In genomic region chr9:113463418-113464285, GRCh38 we compare ENCODE assay signal across 9 cellular contexts. TPM values are rescaled to one million over a fixed set of nuclear protein-coding genes. Genes with fewer than 3 reads are reported as not detected.
DNase-seq lines count a peak whose midpoint lies in the region; ATAC-seq and TF ChIP-seq lines count a peak whose summit lies in the region.
"Had no signal": no experiment of that assay in that cellular context is flagged by ENCODE, and none has a peak within 500 bp of the region (broad histone marks: within the 10 kb centered on the region; RNA-seq: fewer than 3 reads in every experiment).

Gene RGS3 (plus strand): TSS chr9:113463727. CDS start chr9:113463803, 76 bp downstream.

- no peak within 1 kb of the TSS for H3K4me3 ChIP-seq in OCI-LY7 (ENCODE audit: low read depth, low read length, poor library complexity, severe bottlenecking)
- peak within 1 kb of the TSS; percentile 22 to 62 for H3K4me3 ChIP-seq in aorta (ENCODE audit: low read length in 2 of 2)
- H3K4me3 ChIP-seq: BLaER1 treated with 17β-estradiol and CSF1 and Interleukin-3, amounts not matched to agents 10 nM and 100 nM had no signal

- H4K20me1 ChIP-seq in OCI-LY7 (ENCODE audit: insufficient read depth, low read length), result no peaks in the 10 kb centered on the region
- H4K20me1 ChIP-seq: BLaER1 treated with 17β-estradiol and CSF1 and Interleukin-3, amounts not matched to agents 10 nM and 100 nM had no signal

- DNase-seq in activated CD8-positive, alpha-beta memory T cell treated with anti-CD3 and anti-CD28 coated beads for 24 hours, result peak; percentile 54
- no peak for DNase-seq in activated CD8-positive, alpha-beta memory T cell treated with anti-CD3 and anti-CD28 coated beads, Interleukin-2, amount 50 U/mL, for 48 hours
- DNase-seq in OCI-LY7 (ENCODE audit: low spot score), result no peak
- peak; percentile 22 for DNase-seq in midbrain (lab: John Stamatoyannopoulos, UW)
- peak; percentile 62 to 91 for DNase-seq in aorta
- no peak for DNase-seq in GM20000 (ENCODE audit: low spot score)

- TF ChIP-seq CTCF in OCI-LY7 (conservative IDR thresholded peaks at IDR 0.05; ENCODE audit: low read length) (no peak), GM20000 (IDR thresholded peaks at IDR 0.05; ENCODE audit: extremely low read depth, missing control alignments) (no peak)

- no peak within 1 kb of the TSS for H3K4me2 ChIP-seq in OCI-LY7 (ENCODE audit: low read length)

- no TSS peak for BruUV-seq in OCI-LY7 (replicated peaks; lab: Mats Ljungman, UMichigan)

- no peaks in the 10 kb centered on the region for H3K27me3 ChIP-seq in aorta (ENCODE audit: control insufficient read depth in 1 of 2, insufficient read depth in 2 of 2, low read length in 1 of 2)
- H3K27me3 ChIP-seq: BLaER1 treated with 17β-estradiol and CSF1 and Interleukin-3, amounts not matched to agents 10 nM and 100 nM had no signal

- H3K9me3 ChIP-seq in OCI-LY7 (ENCODE audit: low read length), result peaks cover 10% of the 10 kb centered on the region; the same call in 1 of the 2 replicates
- no peaks in the 10 kb centered on the region for H3K9me3 ChIP-seq in aorta (ENCODE audit: control insufficient read depth, low read length)

- H3K27ac ChIP-seq in OCI-LY7 (ENCODE audit: low read depth, low read length, poor library complexity, severe bottlenecking) (no peak within 1 kb of the TSS), aorta (ENCODE audit: low read depth in 1 of 2, low read length in 2 of 2) (peak within 1 kb of the TSS; percentile 69 to 73)
- H3K27ac ChIP-seq: BLaER1 treated with 17β-estradiol and CSF1 and Interleukin-3, amounts not matched to agents 10 nM and 100 nM had no signal

- no peaks in the 10 kb centered on the region for H3K79me2 ChIP-seq in OCI-LY7 (ENCODE audit: insufficient read depth, low read depth, low read length)

- intact Hi-C loops in OCI-LY7 (cut with micrococcal nuclease; ENCODE audit: unreplicated experiment), result no loop called here
- intact Hi-C loops in aorta (cut with DNase I), result loop anchor here in 1 of 2 donors (5.0 kb wide), 2 partner anchors 59 to 119 kb away; no protein-coding TSS in a partner anchor

- CTCF ChIA-PET in OCI-LY7 (lab: Charles Lee; ENCODE audit: unreplicated experiment), result no interaction called here

- in situ Hi-C loops in endometrial microvascular endothelial cells (cut with HindIII; ENCODE audit: inconsistent ontology term, low pct_unique_long_range_greater_than_20kb, low sequenced_read_pairs), result no loop called here

- POLR2A ChIA-PET in OCI-LY7 (lab: Charles Lee), result interaction anchor here (0.6 kb wide), 1 partner anchor 209 kb away, joined by 3 read pairs; no protein-coding TSS in a partner anchor

- H3K36me3 ChIP-seq in OCI-LY7 (ENCODE audit: insufficient read depth, low read length) (no peaks in the 10 kb centered on the region), aorta (ENCODE audit: control insufficient read depth in 1 of 2, insufficient read depth in 2 of 2, low read length in 1 of 2) (no peaks in the 10 kb centered on the region)
- H3K36me3 ChIP-seq: BLaER1 treated with 17β-estradiol and CSF1 and Interleukin-3, amounts not matched to agents 10 nM and 100 nM had no signal

- H3K4me1 ChIP-seq in OCI-LY7 (ENCODE audit: insufficient read depth, low read length, poor library complexity, severe bottlenecking), result no peaks in the 10 kb centered on the region
- H3K4me1 ChIP-seq in aorta (ENCODE audit: control insufficient read depth in 1 of 2, insufficient read depth in 2 of 2, low read length in 2 of 2), result no peaks in the 10 kb centered on the region

- 4 to 7% methylated on average over 51 to 55 of the region's 55 CpGs for WGBS in aorta, 2 donors

- no peak within 1 kb of the TSS for H2AFZ ChIP-seq in OCI-LY7 (ENCODE audit: low read length)

- H3K9me2 ChIP-seq in OCI-LY7 (ENCODE audit: insufficient read depth, low read length), result no peaks in the 10 kb centered on the region

- ATAC-seq in aorta (ENCODE audit: low FRiP score), result peak; percentile 87
- no peak for ATAC-seq in GM18868 (IDR thresholded peaks at IDR 0.05; ENCODE audit: unreplicated experiment)

RNA-seq across cellular contexts. Expression of gene RGS3, which starts in this region (rescaled TPM):
- 11.7 and 22.8 TPM in 2 replicates for total RNA-seq in OCI-LY7 (2014; rRNA removed; shearing (Covaris generic))
- total RNA-seq in OCI-LY7 (2022), result 22.5 and 32.9 TPM in 2 replicates
- total RNA-seq in endometrial microvascular endothelial cells (ENCODE audit: inconsistent ontology term), result 106 TPM
- 100 to 1,000 TPM; 157 to 161 TPM for total RNA-seq in aorta
- polyA plus RNA-seq in aorta, result 100 to 1,000 TPM in 1 of 2 donors, 10 to 100 TPM in 1; 74.3 to 142 TPM

Comparison
In these comparisons a context has a peak if more than half of its experiments do, and no peak if none do; other contexts are left out.
1. DNase-seq: peak in activated CD8-positive, alpha-beta memory T cell treated with anti-CD3 and anti-CD28 coated beads for 24 hours (single experiment), midbrain (single experiment) and aorta (2 of 2); none in activated CD8-positive, alpha-beta memory T cell treated with anti-CD3 and anti-CD28 coated beads, Interleukin-2, amount 50 U/mL, for 48 hours (single experiment), OCI-LY7 (single experiment) and GM20000 (single experiment).